8 cellular contexts compared by ENCODE assay signal in the genomic region with DNA sequence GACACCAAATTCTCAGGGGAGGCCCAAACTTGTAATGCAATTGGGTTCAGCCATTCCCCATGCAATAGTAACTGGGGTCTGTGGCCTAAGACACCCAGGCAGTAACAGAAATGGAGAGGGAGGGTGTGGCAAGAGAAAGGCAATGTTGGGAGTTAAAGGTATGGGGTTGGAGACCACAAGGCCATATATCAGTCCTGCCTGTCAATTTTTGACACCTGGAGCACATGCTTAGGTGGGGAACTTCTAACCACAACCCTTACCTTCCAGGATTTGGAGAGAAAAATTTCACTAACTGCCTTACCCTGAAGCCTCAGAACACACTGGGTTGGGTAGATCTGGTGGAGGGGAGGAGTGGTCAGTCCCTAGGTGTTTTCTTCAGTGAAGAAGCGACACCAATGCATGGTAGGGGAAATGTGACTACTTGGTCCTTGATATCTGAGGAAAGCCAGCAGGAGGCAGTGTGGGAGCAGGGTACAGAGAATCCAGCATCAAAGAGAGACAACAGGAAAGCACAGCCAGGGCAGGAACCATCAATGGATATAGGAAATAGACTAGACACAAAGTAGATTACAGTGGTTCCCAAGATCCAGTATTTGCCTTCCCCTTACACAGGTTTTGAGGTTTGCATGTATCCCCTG. TPM values are rescaled to one million over a fixed set of nuclear protein-coding genes. Genes with fewer than 3 reads are reported as not detected.
DNase-seq lines count a peak whose midpoint lies in the region; ATAC-seq, FAIRE-seq and TF ChIP-seq lines count a peak whose summit lies in the region.

No MANE protein-coding gene starts in this region.

- POLR2A ChIA-PET in MCF 10A (lab: Yijun Ruan, JAX), result no interaction called here
- POLR2A ChIA-PET in H1 (lab: Charles Lee; ENCODE audit: partially characterized antibody), result interaction anchor here (0.8 kb wide), 1 partner anchor 46 kb away, joined by 3 read pairs; no protein-coding TSS in a partner anchor

- no peak overlapping the region for H2AFZ ChIP-seq in H1 (ENCODE audit: low read length)

- no peak overlapping the region for H3K4me2 ChIP-seq in H1 (ENCODE audit: insufficient read depth in 1 of 2, low read depth in 2 of 2, low read length in 2 of 2)

- intact Hi-C loops in MCF 10A (cut with micrococcal nuclease) (no loop called here), breast epithelium (cut with DNase I; ENCODE audit: low total_unique reads) (no loop called here)

- H2BK120ac ChIP-seq in H1 (replicated peaks; ENCODE audit: low read depth, low read length), result no peak overlapping the region

- no peak overlapping the region for H2BK15ac ChIP-seq in H1 (ENCODE audit: low read length)

- H3K27me3 Mint-ChIP-seq in MCF 10A (ENCODE audit: insufficient read depth, unreplicated experiment), result no peaks in the 10 kb centered on the region

- TF ChIP-seq POLR2A in breast epithelium (IDR thresholded peaks at IDR 0.05) (no peak), H1 (IDR thresholded peaks at IDR 0.05; ENCODE audit: control extremely low read depth in 1 of 2, low read depth in 2 of 2, low read length in 2 of 2) (no peak)

- no peak overlapping the region for H4K91ac ChIP-seq in H1 (replicated peaks; ENCODE audit: insufficient read length, low read length)

- H3K27ac ChIP-seq in breast epithelium, result no peak overlapping the region
- H3K27ac ChIP-seq in H1 (ENCODE audit: low read depth, low read length), result no peak overlapping the region

- no peak overlapping the region for H3K9ac ChIP-seq in H1 (replicated peaks in 1 of 4; ENCODE audit: extremely low read depth in 1 of 4, low read depth in 3 of 4, low read length in 3 of 4)

- no peaks in the 10 kb centered on the region for H3K23me2 ChIP-seq in H1 (ENCODE audit: low read depth, low read length)

- H3K18ac ChIP-seq in H1 (ENCODE audit: extremely low read depth, low read length), result no peak overlapping the region

- DNase-seq in MCF 10A (ENCODE audit: unreplicated experiment) (peak; percentile 45), breast epithelium (ENCODE audit: low spot score in 2 of 2) (no peak), H1 (ENCODE audit: low read depth in 1 of 2, low spot score in 2 of 2) (peak in 1 of 2 experiments; percentile 53), NCI-H2171 treated with DMSO at 0.1 percent for 48 hours (lab: John Stamatoyannopoulos, UW) (no peak), NCI-H1048 (lab: John Stamatoyannopoulos, UW) (no peak)
- DNase-seq in activated CD4-positive, alpha-beta T cell treated with anti-CD3 and anti-CD28 coated beads for 1 hour, result peak; percentile 22
- DNase-seq in stimulated activated CD4-positive, alpha-beta T cell treated with anti-CD3 and anti-CD28 coated beads, Interleukin-2, amount 100 ng/mL, for 4 hours (ENCODE audit: low read depth), result peak; percentile 36

- no peak overlapping the region for H3K27ac Mint-ChIP-seq in MCF 10A (ENCODE audit: low read depth, unreplicated experiment)

- H2AK5ac ChIP-seq in H1 (ENCODE audit: low read depth, low read length), result no peak overlapping the region

- H2BK5ac ChIP-seq in H1 (ENCODE audit: low read depth, low read length), result no peak overlapping the region

- no peak overlapping the region for H3K14ac ChIP-seq in H1 (ENCODE audit: insufficient read length)

- H2BK12ac ChIP-seq in H1 (ENCODE audit: low read depth, low read length), result no peak overlapping the region

- H3K4me1 ChIP-seq in breast epithelium (no peaks in the 10 kb centered on the region), H1 (replicated peaks in 1 of 4; ENCODE audit: control insufficient read depth in 3 of 4, insufficient read depth in 4 of 4, low read length in 3 of 4) (no peaks in the 10 kb centered on the region)

- 89% methylated on average over 1 of the region's 1 CpG; no CpG with 5 or more reads in 1 of the 2 experiments for WGBS in H1 (ENCODE audit: extremely low coverage in 1 of 2, insufficient coverage in 1 of 2, insufficient read length in 1 of 2, insufficient replicate concordance in 2 of 2, low coverage in 1 of 2, low lambda C conversion rate in 2 of 2, missing lambda C conversion rate in 1 of 2), 2 experiments

- CTCF ChIA-PET in MCF 10A (lab: Yijun Ruan, JAX) (interaction anchor here (2.1 kb wide), 1 partner anchor 19 kb away, joined by 6 read pairs; a partner anchor contains a TSS), H1 (lab: Charles Lee; ENCODE audit: partially characterized antibody) (interaction anchor here (1.0 to 1.5 kb wide), 4 partner anchors 15 to 143 kb away, joined by 4 to 5 read pairs (median 4); a partner anchor contains a TSS)

- H3K9me3 Mint-ChIP-seq in MCF 10A (ENCODE audit: unreplicated experiment), result no peaks in the 10 kb centered on the region

- TF ChIP-seq CTCF in MCF 10A (IDR thresholded peaks at IDR 0.05; ENCODE audit: unreplicated experiment), result peak; percentile 19
- no peak for TF ChIP-seq CTCF in breast epithelium (IDR thresholded peaks at IDR 0.05)
- peak; percentile 25 to 56 (median 44) for TF ChIP-seq CTCF in H1 (IDR thresholded peaks at IDR 0.05; ENCODE audit: control extremely low read depth in 1 of 3, insufficient read depth in 1 of 3, low read depth in 1 of 3, low read length in 3 of 3)

- H3K56ac ChIP-seq in H1 (replicated peaks; ENCODE audit: insufficient read length, low read depth, low read length), result no peak overlapping the region

- no peaks in the 10 kb centered on the region for H3K79me1 ChIP-seq in H1 (ENCODE audit: low read depth, low read length)

- peaks cover 60% of the 10 kb centered on the region for H3K36me3 Mint-ChIP-seq in MCF 10A (ENCODE audit: insufficient read depth, unreplicated experiment)

- H4K5ac ChIP-seq in H1 (ENCODE audit: insufficient read length, low read depth, low read length), result no peak overlapping the region

- H3K4me3 Mint-ChIP-seq in MCF 10A (ENCODE audit: unreplicated experiment), result no peak overlapping the region

- no peaks in the 10 kb centered on the region for H3K27me3 ChIP-seq in breast epithelium
- no peaks in the 10 kb centered on the region for H3K27me3 ChIP-seq in H1 (replicated peaks in 1 of 4; ENCODE audit: control insufficient read depth in 3 of 4, extremely low read depth in 1 of 4, insufficient read depth in 3 of 4, low read length in 3 of 4)

- H2BK20ac ChIP-seq in H1 (ENCODE audit: low read length), result no peak overlapping the region

- H3K23ac ChIP-seq in H1 (ENCODE audit: insufficient read length), result no peak overlapping the region

- BruUV-seq in MCF 10A (replicated peaks; lab: Mats Ljungman, UMichigan), result no TSS peak

- ATAC-seq in HG02623 (IDR thresholded peaks at IDR 0.05; ENCODE audit: unreplicated experiment), result no peak

- H3K36me3 ChIP-seq in breast epithelium (no peaks in the 10 kb centered on the region), H1 (ENCODE audit: control insufficient read depth in 2 of 4, insufficient read depth in 4 of 4, low read length in 3 of 4) (peaks cover 4 to 14% (median 10%) of the 10 kb centered on the region in 4 experiments)

- H3K79me2 ChIP-seq in H1 (ENCODE audit: control insufficient read depth in 1 of 2, insufficient read depth in 2 of 2, low read length in 2 of 2), result no peaks in the 10 kb centered on the region

- no peak overlapping the region for H4K8ac ChIP-seq in H1 (ENCODE audit: extremely low read depth, insufficient read depth, low read length)

- peaks cover 8% of the 10 kb centered on the region for H3K4me1 Mint-ChIP-seq in MCF 10A (ENCODE audit: insufficient read depth, unreplicated experiment)

- TF ChIP-seq RAD21 in H1 (IDR thresholded peaks at IDR 0.05 in 1 of 2, conservative IDR thresholded peaks at IDR 0.05 in 1 of 2; ENCODE audit: low read depth in 2 of 2, low read length in 2 of 2), result peak; percentile 49 to 65

- H3K4me3 ChIP-seq in breast epithelium (no peak overlapping the region), H1 (ENCODE audit: extremely low read depth in 1 of 4, insufficient read depth in 2 of 4, low read depth in 3 of 4, low read length in 4 of 4) (no peak overlapping the region)

- FAIRE-seq in H1 (lab: Jason Lieb, UNC), result no peak

- H3K9me3 ChIP-seq in breast epithelium (no peaks in the 10 kb centered on the region), H1 (ENCODE audit: insufficient read depth in 2 of 2, low read depth in 1 of 2, low read length in 1 of 2) (no peaks in the 10 kb centered on the region)

- H3K4ac ChIP-seq in H1 (replicated peaks; ENCODE audit: insufficient read length, low read depth, low read length), result no peak overlapping the region

- TF ChIP-seq EP300 in H1 (IDR thresholded peaks at IDR 0.05; ENCODE audit: borderline replicate concordance in 1 of 2, low read depth in 2 of 2, low read length in 2 of 2), result no peak

- H4K20me1 ChIP-seq in H1 (replicated peaks in 1 of 2; ENCODE audit: control insufficient read depth in 1 of 2, insufficient read depth in 2 of 2, low read length in 2 of 2), result peaks cover 0 to 2% of the 10 kb centered on the region in 2 experiments

RNA-seq across cellular contexts. Expression of a gene that starts 6.8 kb away (rescaled TPM):
- 4.1 and 4.3 TPM in 2 replicates for total RNA-seq in MCF 10A (2022)
- total RNA-seq in breast epithelium, result 1 to 10 TPM; 3.4 to 4.9 (median 4.7) TPM
- 21.1 and 24.4 TPM in 2 replicates for total RNA-seq in H1 (2021; fragmentation: NEBNext Ultra II Directional; extraction: Animal tissue kit (Norgen Biotek cat#: 25700))
- polyA plus RNA-seq in H1 (2011; rRNA removed), result 6.9 and 10.8 TPM in 2 replicates
- polyA plus RNA-seq in H1 (2011; cell fraction: cytosol; rRNA removed), result 13.0 TPM
- polyA plus RNA-seq in H1 (2011; cell fraction: nucleus; rRNA removed), result 22.0 TPM
- 15.7 to 27.2 TPM (median 20.7 TPM) in 4 replicates for polyA plus RNA-seq in H1 (2012, experiment 1 of 2)
- polyA plus RNA-seq in H1 (2012, experiment 2 of 2), result 1.6 TPM
- polyA plus RNA-seq in H1 (2013, experiment 1 of 2), result 10.4 TPM
- polyA plus RNA-seq in H1 (2013, experiment 2 of 2), result 8.7 TPM
- 10.2 and 12.0 TPM in 2 replicates for polyA minus RNA-seq in H1 (2011; rRNA and poly(A)+ RNA removed)
- polyA minus RNA-seq in H1 (2011; cell fraction: cytosol; rRNA and poly(A)+ RNA removed), result 9.2 TPM
- 14.2 TPM for polyA minus RNA-seq in H1 (2011; cell fraction: nucleus; rRNA and poly(A)+ RNA removed)

RNA-seq across cellular contexts. Expression of a gene that starts 18.9 kb away (rescaled TPM):
- total RNA-seq in MCF 10A (2022) (27.6 and 29.2 TPM in 2 replicates), breast epithelium (10 to 100 TPM in 1 of 3 donors, 1 to 10 TPM in 2; 9.8 to 16.5 (median 9.8) TPM)
- 38.7 and 42.9 TPM in 2 replicates for total RNA-seq in H1 (2021; fragmentation: NEBNext Ultra II Directional; extraction: Animal tissue kit (Norgen Biotek cat#: 25700))
- 46.6 and 51.8 TPM in 2 replicates for polyA plus RNA-seq in H1 (2011; rRNA removed)
- polyA plus RNA-seq in H1 (2011; cell fraction: cytosol; rRNA removed), result 50.1 TPM
- 39.8 TPM for polyA plus RNA-seq in H1 (2011; cell fraction: nucleus; rRNA removed)
- polyA plus RNA-seq in H1 (2012, experiment 1 of 2), result 30.8 to 38.3 TPM (median 36.3 TPM) in 4 replicates
- 6.6 TPM for polyA plus RNA-seq in H1 (2012, experiment 2 of 2)
- polyA plus RNA-seq in H1 (2013, experiment 1 of 2), result 20.7 TPM
- polyA plus RNA-seq in H1 (2013, experiment 2 of 2), result 21.7 TPM
- polyA minus RNA-seq in H1 (2011; rRNA and poly(A)+ RNA removed), result 55.4 and 56.5 TPM in 2 replicates
- 23.5 TPM for polyA minus RNA-seq in H1 (2011; cell fraction: cytosol; rRNA and poly(A)+ RNA removed)
- polyA minus RNA-seq in H1 (2011; cell fraction: nucleus; rRNA and poly(A)+ RNA removed), result 24.5 TPM

RNA-seq across cellular contexts. Expression of a gene that starts 19.3 kb away (rescaled TPM):
- total RNA-seq in MCF 10A (2022), result 45.0 and 58.0 TPM in 2 replicates
- total RNA-seq in breast epithelium, result 1 to 10 TPM; 7.7 to 8.8 (median 8.6) TPM
- total RNA-seq in H1 (2021; fragmentation: NEBNext Ultra II Directional; extraction: Animal tissue kit (Norgen Biotek cat#: 25700)), result 43.9 and 49.2 TPM in 2 replicates
- 37.3 and 42.8 TPM in 2 replicates for polyA plus RNA-seq in H1 (2011; rRNA removed)
- 43.0 TPM for polyA plus RNA-seq in H1 (2011; cell fraction: cytosol; rRNA removed)
- 67.7 TPM for polyA plus RNA-seq in H1 (2011; cell fraction: nucleus; rRNA removed)
- polyA plus RNA-seq in H1 (2012, experiment 1 of 2), result 38.5 to 46.6 TPM (median 45.2 TPM) in 4 replicates
- 50.3 TPM for polyA plus RNA-seq in H1 (2012, experiment 2 of 2)
- 24.2 TPM for polyA plus RNA-seq in H1 (2013, experiment 1 of 2)
- polyA plus RNA-seq in H1 (2013, experiment 2 of 2), result 23.7 TPM
- polyA minus RNA-seq in H1 (2011; rRNA and poly(A)+ RNA removed), result 44.1 and 47.7 TPM in 2 replicates
- 27.4 TPM for polyA minus RNA-seq in H1 (2011; cell fraction: cytosol; rRNA and poly(A)+ RNA removed)
- polyA minus RNA-seq in H1 (2011; cell fraction: nucleus; rRNA and poly(A)+ RNA removed), result 30.1 TPM

RNA-seq across cellular contexts. Expression of a gene that starts 39.6 kb away (rescaled TPM):
- total RNA-seq in MCF 10A (2022), result 52.5 and 75.8 TPM in 2 replicates
- total RNA-seq in breast epithelium, result 100 to 1,000 TPM; 115 to 297 (median 148) TPM
- total RNA-seq in H1 (2021; fragmentation: NEBNext Ultra II Directional; extraction: Animal tissue kit (Norgen Biotek cat#: 25700)), result 28.4 and 32.9 TPM in 2 replicates
- polyA plus RNA-seq in H1 (2011; rRNA removed), result 30.6 and 42.3 TPM in 2 replicates
- 27.6 TPM for polyA plus RNA-seq in H1 (2011; cell fraction: cytosol; rRNA removed)
- polyA plus RNA-seq in H1 (2011; cell fraction: nucleus; rRNA removed), result 37.6 TPM
- polyA plus RNA-seq in H1 (2012, experiment 1 of 2), result 21.0 to 25.7 TPM (median 25.5 TPM) in 4 replicates
- 32.3 TPM for polyA plus RNA-seq in H1 (2012, experiment 2 of 2)
- polyA plus RNA-seq in H1 (2013, experiment 1 of 2), result 19.1 TPM
- polyA plus RNA-seq in H1 (2013, experiment 2 of 2), result 17.0 TPM
- 14.9 and 20.3 TPM in 2 replicates for polyA minus RNA-seq in H1 (2011; rRNA and poly(A)+ RNA removed)
- polyA minus RNA-seq in H1 (2011; cell fraction: cytosol; rRNA and poly(A)+ RNA removed), result 15.9 TPM
- polyA minus RNA-seq in H1 (2011; cell fraction: nucleus; rRNA and poly(A)+ RNA removed), result 17.5 TPM

Comparison
In these comparisons a context has a peak if more than half of its experiments do, and no peak if none do; other contexts are left out.
1. DNase-seq: peak in MCF 10A (single experiment), activated CD4-positive, alpha-beta T cell treated with anti-CD3 and anti-CD28 coated beads for 1 hour (single experiment) and stimulated activated CD4-positive, alpha-beta T cell treated with anti-CD3 and anti-CD28 coated beads, Interleukin-2, amount 100 ng/mL, for 4 hours (single experiment); none in breast epithelium (0 of 2), NCI-H2171 treated with DMSO at 0.1 percent for 48 hours (single experiment) and NCI-H1048 (single experiment).
2. CTCF ChIP-seq: peak in MCF 10A (single experiment) and H1 (3 of 3); none in breast epithelium (0 of 3).